1 cellular context compared by ENCODE assay signal in the genomic region with DNA sequence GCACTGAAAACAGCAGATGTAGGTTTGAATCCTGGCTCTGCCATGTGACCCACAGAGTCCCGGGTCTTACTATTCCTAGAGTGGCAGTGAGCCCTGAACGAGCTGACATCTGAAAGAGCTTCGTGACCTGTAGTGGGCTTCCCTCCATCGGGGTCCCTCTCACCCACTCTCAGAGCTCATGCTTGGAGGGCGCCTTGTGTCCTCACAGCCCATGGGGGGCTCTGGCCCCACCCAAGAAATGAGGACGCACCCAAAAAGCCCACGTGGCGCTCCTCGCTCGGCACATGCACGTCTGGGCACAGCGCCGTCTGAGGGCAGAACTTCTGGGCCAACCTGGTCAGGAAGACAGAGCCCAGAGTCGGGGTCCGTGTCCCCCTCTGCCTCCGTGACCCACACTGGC.
TF ChIP-seq lines count a peak whose summit lies in the region.

No MANE protein-coding gene starts in this region.

TF ChIP-seq in GM23338, 12 proteins besides CTCF, POLR2A, EP300 and RAD21 (continued from another document):
- TF ChIP-seq, protein P1, sequence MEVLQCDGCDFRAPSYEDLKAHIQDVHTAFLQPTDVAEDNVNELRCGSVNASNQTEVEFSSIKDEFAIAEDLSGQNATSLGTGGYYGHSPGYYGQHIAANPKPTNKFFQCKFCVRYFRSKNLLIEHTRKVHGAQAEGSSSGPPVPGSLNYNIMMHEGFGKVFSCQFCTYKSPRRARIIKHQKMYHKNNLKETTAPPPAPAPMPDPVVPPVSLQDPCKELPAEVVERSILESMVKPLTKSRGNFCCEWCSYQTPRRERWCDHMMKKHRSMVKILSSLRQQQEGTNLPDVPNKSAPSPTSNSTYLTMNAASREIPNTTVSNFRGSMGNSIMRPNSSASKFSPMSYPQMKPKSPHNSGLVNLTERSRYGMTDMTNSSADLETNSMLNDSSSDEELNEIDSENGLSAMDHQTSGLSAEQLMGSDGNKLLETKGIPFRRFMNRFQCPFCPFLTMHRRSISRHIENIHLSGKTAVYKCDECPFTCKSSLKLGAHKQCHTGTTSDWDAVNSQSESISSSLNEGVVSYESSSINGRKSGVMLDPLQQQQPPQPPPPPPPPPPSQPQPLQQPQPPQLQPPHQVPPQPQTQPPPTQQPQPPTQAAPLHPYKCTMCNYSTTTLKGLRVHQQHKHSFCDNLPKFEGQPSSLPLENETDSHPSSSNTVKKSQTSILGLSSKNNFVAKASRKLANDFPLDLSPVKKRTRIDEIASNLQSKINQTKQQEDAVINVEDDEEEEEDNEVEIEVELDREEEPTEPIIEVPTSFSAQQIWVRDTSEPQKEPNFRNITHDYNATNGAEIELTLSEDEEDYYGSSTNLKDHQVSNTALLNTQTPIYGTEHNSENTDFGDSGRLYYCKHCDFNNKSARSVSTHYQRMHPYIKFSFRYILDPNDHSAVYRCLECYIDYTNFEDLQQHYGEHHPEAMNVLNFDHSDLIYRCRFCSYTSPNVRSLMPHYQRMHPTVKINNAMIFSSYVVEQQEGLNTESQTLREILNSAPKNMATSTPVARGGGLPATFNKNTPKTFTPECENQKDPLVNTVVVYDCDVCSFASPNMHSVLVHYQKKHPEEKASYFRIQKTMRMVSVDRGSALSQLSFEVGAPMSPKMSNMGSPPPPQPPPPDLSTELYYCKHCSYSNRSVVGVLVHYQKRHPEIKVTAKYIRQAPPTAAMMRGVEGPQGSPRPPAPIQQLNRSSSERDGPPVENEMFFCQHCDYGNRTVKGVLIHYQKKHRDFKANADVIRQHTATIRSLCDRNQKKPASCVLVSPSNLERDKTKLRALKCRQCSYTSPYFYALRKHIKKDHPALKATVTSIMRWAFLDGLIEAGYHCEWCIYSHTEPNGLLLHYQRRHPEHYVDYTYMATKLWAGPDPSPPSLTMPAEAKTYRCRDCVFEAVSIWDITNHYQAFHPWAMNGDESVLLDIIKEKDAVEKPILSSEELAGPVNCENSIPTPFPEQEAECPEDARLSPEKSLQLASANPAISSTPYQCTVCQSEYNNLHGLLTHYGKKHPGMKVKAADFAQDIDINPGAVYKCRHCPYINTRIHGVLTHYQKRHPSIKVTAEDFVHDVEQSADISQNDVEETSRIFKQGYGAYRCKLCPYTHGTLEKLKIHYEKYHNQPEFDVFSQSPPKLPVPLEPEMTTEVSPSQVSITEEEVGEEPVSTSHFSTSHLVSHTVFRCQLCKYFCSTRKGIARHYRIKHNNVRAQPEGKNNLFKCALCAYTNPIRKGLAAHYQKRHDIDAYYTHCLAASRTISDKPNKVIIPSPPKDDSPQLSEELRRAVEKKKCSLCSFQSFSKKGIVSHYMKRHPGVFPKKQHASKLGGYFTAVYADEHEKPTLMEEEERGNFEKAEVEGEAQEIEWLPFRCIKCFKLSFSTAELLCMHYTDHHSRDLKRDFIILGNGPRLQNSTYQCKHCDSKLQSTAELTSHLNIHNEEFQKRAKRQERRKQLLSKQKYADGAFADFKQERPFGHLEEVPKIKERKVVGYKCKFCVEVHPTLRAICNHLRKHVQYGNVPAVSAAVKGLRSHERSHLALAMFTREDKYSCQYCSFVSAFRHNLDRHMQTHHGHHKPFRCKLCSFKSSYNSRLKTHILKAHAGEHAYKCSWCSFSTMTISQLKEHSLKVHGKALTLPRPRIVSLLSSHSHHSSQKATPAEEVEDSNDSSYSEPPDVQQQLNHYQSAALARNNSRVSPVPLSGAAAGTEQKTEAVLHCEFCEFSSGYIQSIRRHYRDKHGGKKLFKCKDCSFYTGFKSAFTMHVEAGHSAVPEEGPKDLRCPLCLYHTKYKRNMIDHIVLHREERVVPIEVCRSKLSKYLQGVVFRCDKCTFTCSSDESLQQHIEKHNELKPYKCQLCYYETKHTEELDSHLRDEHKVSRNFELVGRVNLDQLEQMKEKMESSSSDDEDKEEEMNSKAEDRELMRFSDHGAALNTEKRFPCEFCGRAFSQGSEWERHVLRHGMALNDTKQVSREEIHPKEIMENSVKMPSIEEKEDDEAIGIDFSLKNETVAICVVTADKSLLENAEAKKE (CRISPR knock-in tag; IDR thresholded peaks at IDR 0.05) = no peak
- TF ChIP-seq EZH2phosphoT487 (IDR thresholded peaks at IDR 0.05; ENCODE audit: unreplicated experiment) = no peak
- no peak for TF ChIP-seq ZNF114 (CRISPR knock-in tag; IDR thresholded peaks at IDR 0.05)
- no peak for TF ChIP-seq CREB1 (CRISPR knock-in tag; IDR thresholded peaks at IDR 0.05; ENCODE audit: low read depth)
- no peak for TF ChIP-seq REST (IDR thresholded peaks at IDR 0.05; ENCODE audit: unreplicated experiment)
- TF ChIP-seq JUNB (IDR thresholded peaks at IDR 0.05; ENCODE audit: unreplicated experiment) = no peak
- TF ChIP-seq EZH2 (IDR thresholded peaks at IDR 0.05; ENCODE audit: low read depth, unreplicated experiment) = no peak
- TF ChIP-seq STAT1 (IDR thresholded peaks at IDR 0.05; ENCODE audit: unreplicated experiment) = no peak
- TF ChIP-seq ZNF331 (CRISPR knock-in tag; IDR thresholded peaks at IDR 0.05; ENCODE audit: low read depth) = no peak
